In genomic region chr3:197736491-197737318, GRCh38 we compare ENCODE assay signal across 8 cellular contexts. TPM values are rescaled to one million over a fixed set of nuclear protein-coding genes. Genes with fewer than 3 reads are reported as not detected.
DNase-seq lines count a peak whose midpoint lies in the region; ATAC-seq and TF ChIP-seq lines count a peak whose summit lies in the region.

TSS of gene RUBCN (minus strand) at chr3:197736904. CDS start at chr3:197736719, 185 bp downstream.

- POLR2A ChIA-PET in PC-3 (lab: Charles Lee; ENCODE audit: unreplicated experiment): no interaction called here

- no peak for TF ChIP-seq CTCF in PC-3 (conservative IDR thresholded peaks at IDR 0.05; ENCODE audit: low read depth, low read length)
- TF ChIP-seq CTCF in epithelial cell of proximal tubule (conservative IDR thresholded peaks at IDR 0.05; ENCODE audit: low read depth, low read length): no peak

- peak within 1 kb of the TSS; percentile 30 for H3K27ac ChIP-seq in PC-3 (ENCODE audit: low read length)

- BruUV-seq in PC-3 (replicated peaks; lab: Mats Ljungman, UMichigan): no TSS peak

- peaks cover 50% of the 10 kb centered on the region for H3K79me2 ChIP-seq in PC-3 (ENCODE audit: low read length)

- no peaks in the 10 kb centered on the region for H3K9me3 ChIP-seq in PC-3 (ENCODE audit: low read length)

- H3K36me3 ChIP-seq in PC-3 (ENCODE audit: low read depth, low read length): no peaks in the 10 kb centered on the region

- H3K9me2 ChIP-seq in PC-3 (replicated peaks; ENCODE audit: low read length): no peaks in the 10 kb centered on the region

- peak within 1 kb of the TSS; percentile 95 for H3K4me3 ChIP-seq in Jurkat, Clone E6-1 (ENCODE audit: low read length)
- H3K4me3 ChIP-seq in PC-3 (ENCODE audit: low read length) (peak within 1 kb of the TSS; percentile 97), epithelial cell of proximal tubule (ENCODE audit: low read depth, low read length) (peak within 1 kb of the TSS; percentile 95)

- peak within 1 kb of the TSS; percentile 100 for H2AFZ ChIP-seq in PC-3 (ENCODE audit: low read length)

- H3K4me1 ChIP-seq in PC-3 (ENCODE audit: insufficient read depth, low read length): peaks cover 18% of the 10 kb centered on the region

- peak within 1 kb of the TSS; percentile 97 for H3K4me2 ChIP-seq in PC-3 (ENCODE audit: low read length)

- intact Hi-C loops in PC-3 (cut with micrococcal nuclease): loop anchor here (1.0 kb wide), 1 partner anchor 13 kb away; the partner anchor contains the start of gene FYTTD1

- DNase-seq in DMS153 treated with DMSO at 0.1 percent for 48 hours (lab: John Stamatoyannopoulos, UW; ENCODE audit: unreplicated experiment) (peak; percentile 90), PC-3 (peak; percentile 97), activated T-cell treated with anti-CD3 and anti-CD28 coated beads for 48 hours (ENCODE audit: low read depth) (peak; percentile 94), epithelial cell of proximal tubule (ENCODE audit: low read depth) (no peak), mucosa of gallbladder (ENCODE audit: low spot score) (peak; percentile 95)
- DNase-seq in Jurkat, Clone E6-1 (ENCODE audit: low read depth, low spot score): peak; percentile 94
- DNase-seq in stimulated activated CD8-positive, alpha-beta memory T cell treated with anti-CD3 and anti-CD28 coated beads, Interleukin-4, amount 100 ng/mL, for 24 hours (ENCODE audit: low read depth): peak; percentile 90

- H4K20me1 ChIP-seq in PC-3 (ENCODE audit: low read length): no peaks in the 10 kb centered on the region

- no peaks in the 10 kb centered on the region for H3F3A ChIP-seq in PC-3 (ENCODE audit: low read length, unreplicated experiment)

- CTCF ChIA-PET in PC-3 (lab: Charles Lee): no interaction called here

- peak within 1 kb of the TSS; percentile 84 for H3K9ac ChIP-seq in PC-3 (ENCODE audit: low read length)

- peak; percentile 78 for ATAC-seq in GM21619 (IDR thresholded peaks at IDR 0.05; ENCODE audit: unreplicated experiment)
- peak; percentile 98 for ATAC-seq in PC-3

- no peaks in the 10 kb centered on the region for H3K27me3 ChIP-seq in PC-3 (ENCODE audit: low read length)

RNA-seq across cellular contexts. Expression of gene RUBCN, which starts in this region (rescaled TPM):
- 11.5 TPM for polyA plus RNA-seq in Jurkat, Clone E6-1 (2012; ENCODE audit: insufficient read depth, insufficient read length)
- total RNA-seq in PC-3 (2014; rRNA removed) (24.5 and 32.9 TPM in 2 replicates), epithelial cell of proximal tubule (24.6 and 42.0 TPM in 2 replicates), mucosa of gallbladder (29.3 TPM)
